13 cellular contexts compared by ENCODE assay signal in genomic region chr1:57489342-57490036, GRCh38.
DNase-seq lines count a peak whose midpoint lies in the region; ATAC-seq and TF ChIP-seq lines count a peak whose summit lies in the region.
"Had no signal": no experiment of that assay in that cellular context is flagged by ENCODE, and none has a peak within 500 bp of the region (broad histone marks: within the 10 kb centered on the region; RNA-seq: fewer than 3 reads in every experiment).

No MANE protein-coding gene starts in this region.

- H3K4me3 ChIP-seq in AG09309 (ENCODE audit: control insufficient read depth, low read depth, low read length): no peak overlapping the region
- H3K4me3 ChIP-seq: lower lobe of right lung, transverse colon had no signal

- no peak for ATAC-seq in GM19455 (IDR thresholded peaks at IDR 0.05; ENCODE audit: unreplicated experiment)
- ATAC-seq: lower lobe of right lung had no signal

- DNase-seq in AG09309 (ENCODE audit: low read depth) (peak; percentile 28), M059J (ENCODE audit: low read depth) (peak; percentile 86), astrocyte of the hippocampus (ENCODE audit: low read depth, low spot score) (peak; percentile 80), kidney glomerular epithelial cell (lab: John Stamatoyannopoulos, UW) (peak; percentile 69), SHP77 (lab: John Stamatoyannopoulos, UW) (no peak), SHP77 treated with DMSO at 0.1 percent for 48 hours (lab: John Stamatoyannopoulos, UW) (no peak), DMS114 treated with DMSO at 0.1 percent for 48 hours (lab: John Stamatoyannopoulos, UW; ENCODE audit: unreplicated experiment) (no peak)
- DNase-seq: anterior cingulate cortex; CD4-positive, CD25-positive, alpha-beta regulatory T cell; lower lobe of right lung; NCI-H2171; transverse colon had no signal

- TF ChIP-seq CTCF in AG09309 (IDR thresholded peaks at IDR 0.05; ENCODE audit: control insufficient read depth, insufficient read depth, low read depth, low read length, missing control alignments): no peak

Comparison
In these comparisons a context has a peak if more than half of its experiments do, and no peak if none do; other contexts are left out.
1. DNase-seq: peak in AG09309 (single experiment), M059J (single experiment), astrocyte of the hippocampus (single experiment) and kidney glomerular epithelial cell (single experiment); none in SHP77 (0 of 2), SHP77 treated with DMSO at 0.1 percent for 48 hours (single experiment) and DMS114 treated with DMSO at 0.1 percent for 48 hours (single experiment).